Comparison of ENCODE assay signal across 8 cellular contexts in the genomic region with DNA sequence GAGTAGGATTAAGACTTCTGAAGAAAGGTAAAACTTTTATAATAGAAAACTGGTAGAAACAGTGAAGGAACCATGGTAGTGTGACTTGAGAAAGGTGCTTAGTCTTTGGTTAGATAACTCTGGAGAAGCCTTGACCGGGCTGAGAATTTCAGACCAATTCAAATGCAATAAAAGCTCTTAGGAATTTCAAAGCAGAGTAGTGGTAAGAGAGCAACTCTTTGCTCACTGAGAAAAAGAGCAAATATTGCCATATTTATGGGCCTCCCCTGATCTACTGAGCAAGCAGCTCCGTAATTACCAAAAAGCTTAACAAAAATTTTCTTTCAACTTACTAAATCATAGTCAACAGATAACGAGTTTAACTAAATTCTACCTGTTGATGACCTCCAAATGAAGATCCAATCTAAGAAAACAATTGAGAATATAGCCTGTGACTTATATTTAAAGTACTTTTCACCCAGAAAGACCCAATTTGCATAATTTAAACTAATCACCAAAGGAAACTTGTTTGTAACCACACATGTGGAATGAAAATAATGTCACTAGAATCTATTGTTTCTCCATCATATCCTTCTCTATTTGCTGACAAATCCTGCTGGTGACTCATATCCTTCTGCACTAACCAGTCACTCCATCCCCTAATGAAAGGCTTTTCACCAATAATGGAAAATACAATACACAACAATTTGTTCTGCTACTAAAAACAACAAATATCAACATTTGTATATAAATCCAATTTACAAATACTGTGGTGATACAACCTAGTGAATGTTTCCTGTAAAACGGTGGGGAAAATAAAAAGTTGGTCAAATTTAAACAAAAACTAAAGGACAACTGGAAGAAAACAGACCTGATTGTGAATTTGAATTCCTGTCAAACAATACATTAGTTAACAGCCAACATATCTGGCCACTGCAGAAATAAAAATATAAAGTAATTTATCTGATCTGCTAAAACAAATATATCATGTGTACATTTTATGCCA. TPM values are rescaled to one million over a fixed set of nuclear protein-coding genes. Genes with fewer than 3 reads are reported as not detected.
DNase-seq lines count a peak whose midpoint lies in the region; ATAC-seq, FAIRE-seq and TF ChIP-seq lines count a peak whose summit lies in the region.

No MANE protein-coding gene starts in this region.

- H3K27ac ChIP-seq in mucosa of rectum (ENCODE audit: low read depth in 2 of 2, low read length in 2 of 2): peak overlapping the region; percentile 1 to 53
- H3K27ac ChIP-seq in adrenal gland: peak overlapping the region in 2 of 5 donors; percentile 1 to 15

- no peaks in the 10 kb centered on the region for H3K9me3 ChIP-seq in mucosa of rectum (ENCODE audit: control insufficient read depth in 2 of 2, low read length in 2 of 2)
- no peaks in the 10 kb centered on the region for H3K9me3 ChIP-seq in adrenal gland (replicated peaks in 1 of 3)

- TF ChIP-seq POLR2A in adrenal gland (IDR thresholded peaks at IDR 0.05): no peak

- TF ChIP-seq CTCF in bronchial epithelial cell (IDR thresholded peaks at IDR 0.05; ENCODE audit: insufficient read depth, low read length, severe bottlenecking) (no peak), adrenal gland (IDR thresholded peaks at IDR 0.05) (no peak)

- H3K27me3 ChIP-seq in bronchial epithelial cell (ENCODE audit: control insufficient read depth, insufficient read depth, low read length): no peaks in the 10 kb centered on the region
- no peaks in the 10 kb centered on the region for H3K27me3 ChIP-seq in mucosa of rectum (ENCODE audit: control insufficient read depth in 2 of 2, insufficient read depth in 2 of 2, low read length in 2 of 2)
- no peaks in the 10 kb centered on the region for H3K27me3 ChIP-seq in adrenal gland

- intact Hi-C loops in adrenal gland (cut with DNase I): no loop called here

- DNase-seq in EH (ENCODE audit: low read depth): peak; percentile 70
- DNase-seq in NCI-H69 (lab: John Stamatoyannopoulos, UW): peak; percentile 33
- DNase-seq in bronchial epithelial cell (ENCODE audit: low read depth): peak; percentile 84
- no peak for DNase-seq in effector CD8-positive, alpha-beta T cell (lab: John Stamatoyannopoulos, UW)
- no peak for DNase-seq in adrenal gland
- no peak for DNase-seq in NCI-H510A treated with DMSO at 0.1 percent for 48 hours (lab: John Stamatoyannopoulos, UW)

- no peak for FAIRE-seq in bronchial epithelial cell (lab: Jason Lieb, UNC)

- H3K4me3 ChIP-seq in bronchial epithelial cell (ENCODE audit: low read depth, low read length) (no peak overlapping the region), mucosa of rectum (ENCODE audit: low read length in 2 of 2) (peak overlapping the region in 1 of 2 donors; percentile 21), adrenal gland (no peak overlapping the region)

- WGBS in adrenal gland, 4 donors: 46 to 52% (median 51%) methylated on average over 4 of the region's 4 CpGs

- H3K36me3 ChIP-seq in bronchial epithelial cell (ENCODE audit: control insufficient read depth, insufficient read depth, low read length) (no peaks in the 10 kb centered on the region), mucosa of rectum (ENCODE audit: control insufficient read depth in 2 of 2, insufficient read depth in 2 of 2, low read length in 2 of 2) (no peaks in the 10 kb centered on the region), adrenal gland (replicated peaks in 1 of 2) (no peaks in the 10 kb centered on the region)

- H3K4me1 ChIP-seq in mucosa of rectum (ENCODE audit: control insufficient read depth in 2 of 2, insufficient read depth in 2 of 2, low read length in 2 of 2) (peaks cover 59 to 72% of the 10 kb centered on the region in 2 donors), adrenal gland (replicated peaks in 1 of 2) (peaks cover 59 to 100% of the 10 kb centered on the region in 2 donors)

- no peak overlapping the region for H3K9ac ChIP-seq in mucosa of rectum (ENCODE audit: low read depth in 1 of 2, low read length in 2 of 2)

- ATAC-seq in HG02798 (IDR thresholded peaks at IDR 0.05; ENCODE audit: poor library complexity, unreplicated experiment): no peak

RNA-seq across cellular contexts. Expression of a gene that starts 6.6 kb away (rescaled TPM):
- total RNA-seq in bronchial epithelial cell (221 and 276 TPM in 2 replicates), adrenal gland (100 to 1,000 TPM in 6 of 8 donors, 10 to 100 TPM in 2; 75.9 to 268 (median 185) TPM)
- 100 to 1,000 TPM in 1 of 3 donors, 10 to 100 TPM in 2; 51.8 to 371 (median 56.2) TPM for polyA plus RNA-seq in adrenal gland

Comparison
In these comparisons a context has a peak if more than half of its experiments do, and no peak if none do; other contexts are left out.
1. DNase-seq: peak in EH (single experiment), NCI-H69 (single experiment) and bronchial epithelial cell (single experiment); none in effector CD8-positive, alpha-beta T cell (single experiment), adrenal gland (0 of 7) and NCI-H510A treated with DMSO at 0.1 percent for 48 hours (single experiment).